ENCODE assay signal across 10 cellular contexts in the genomic region with DNA sequence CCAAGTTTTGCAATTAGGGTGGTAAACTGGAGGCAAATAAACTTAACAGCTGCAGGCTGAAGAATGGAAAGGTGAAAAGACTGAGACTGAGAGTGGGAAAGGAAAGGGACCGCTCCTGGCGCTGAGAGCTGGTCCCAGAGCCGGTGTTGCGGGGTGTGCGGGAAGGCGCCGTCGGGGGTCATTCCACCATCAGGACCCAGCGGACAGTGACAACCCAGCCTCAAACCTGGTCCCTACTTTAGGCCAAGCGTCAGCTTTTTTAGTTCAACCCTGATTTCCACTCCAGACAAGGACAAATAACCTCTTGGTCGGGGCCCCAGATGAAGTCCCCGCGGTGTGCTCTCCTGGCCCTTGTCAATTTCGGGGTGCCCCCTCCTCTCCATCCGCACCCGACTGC.
DNase-seq lines count a peak whose midpoint lies in the region; ATAC-seq and TF ChIP-seq lines count a peak whose summit lies in the region.
"Had no signal": no experiment of that assay in that cellular context is flagged by ENCODE, and none has a peak within 500 bp of the region (broad histone marks: within the 10 kb centered on the region; RNA-seq: fewer than 3 reads in every experiment).

No MANE protein-coding gene starts in this region.

- H3K27ac Mint-ChIP-seq in activated CD4-positive, alpha-beta T cell treated with anti-CD3 and anti-CD28 coated beads, Interleukin-2, amount 10 ng/mL, durations not matched to agents 7 days and 5 days = no peak overlapping the region
- no peak overlapping the region for H3K27ac Mint-ChIP-seq in activated naive CD8-positive, alpha-beta T cell

- H3K27me3 ChIP-seq in left lung (peaks cover 39 to 80% of the 10 kb centered on the region in 2 donors), subcutaneous abdominal adipose tissue (ENCODE audit: control insufficient read depth in 5 of 5, insufficient read depth in 4 of 5, low read length in 5 of 5) (peaks cover 0 to 32% (median 13%) of the 10 kb centered on the region in 5 donors)

- intact Hi-C loops in left lung (cut with DNase I) = no loop called here

- H3K9me3 Mint-ChIP-seq in activated CD4-positive, alpha-beta T cell treated with anti-CD3 and anti-CD28 coated beads, Interleukin-2, amount 10 ng/mL, durations not matched to agents 7 days and 5 days = no peaks in the 10 kb centered on the region
- no peaks in the 10 kb centered on the region for H3K9me3 Mint-ChIP-seq in activated naive CD8-positive, alpha-beta T cell (ENCODE audit: low read depth)

- H3K9me3 ChIP-seq in left lung = no peaks in the 10 kb centered on the region
- no peaks in the 10 kb centered on the region for H3K9me3 ChIP-seq in subcutaneous abdominal adipose tissue (ENCODE audit: control insufficient read depth in 5 of 5, low read length in 5 of 5)

- H3K4me1 Mint-ChIP-seq in activated CD4-positive, alpha-beta T cell treated with anti-CD3 and anti-CD28 coated beads, Interleukin-2, amount 10 ng/mL, durations not matched to agents 7 days and 5 days = peaks cover 12% of the 10 kb centered on the region
- peaks cover 11% of the 10 kb centered on the region for H3K4me1 Mint-ChIP-seq in activated naive CD8-positive, alpha-beta T cell (ENCODE audit: low read depth)

- ATAC-seq in left lung (no peak), GM21825 (IDR thresholded peaks at IDR 0.05; ENCODE audit: unreplicated experiment) (no peak), GM21619 (IDR thresholded peaks at IDR 0.05; ENCODE audit: unreplicated experiment) (no peak)

- POLR2A ChIA-PET in activated CD4-positive, alpha-beta T cell treated with anti-CD3 and anti-CD28 coated beads, Interleukin-2, amount 10 ng/mL, durations not matched to agents 7 days and 5 days (lab: Charles Lee) = no interaction called here

- H3K4me1 ChIP-seq in left lung (peaks cover 5 to 21% of the 10 kb centered on the region in 2 donors), subcutaneous abdominal adipose tissue (ENCODE audit: control insufficient read depth in 5 of 5, insufficient read depth in 5 of 5, low read length in 5 of 5) (peaks cover 0 to 19% (median 12%) of the 10 kb centered on the region in 5 donors)

- peaks cover 70% of the 10 kb centered on the region for H3K27me3 Mint-ChIP-seq in activated CD4-positive, alpha-beta T cell treated with anti-CD3 and anti-CD28 coated beads, Interleukin-2, amount 10 ng/mL, durations not matched to agents 7 days and 5 days
- peaks cover 38% of the 10 kb centered on the region for H3K27me3 Mint-ChIP-seq in activated naive CD8-positive, alpha-beta T cell

- H3K27ac ChIP-seq in left lung (no peak overlapping the region), subcutaneous abdominal adipose tissue (ENCODE audit: low read depth, low read length) (no peak overlapping the region)

- no peaks in the 10 kb centered on the region for H3K36me3 ChIP-seq in left lung
- H3K36me3 ChIP-seq in subcutaneous abdominal adipose tissue (ENCODE audit: control insufficient read depth in 5 of 5, insufficient read depth in 5 of 5, low read length in 5 of 5) = no peaks in the 10 kb centered on the region

- CTCF ChIA-PET in activated CD4-positive, alpha-beta T cell treated with anti-CD3 and anti-CD28 coated beads, Interleukin-2, amount 10 ng/mL, durations not matched to agents 7 days and 5 days (lab: Charles Lee) = no interaction called here

- H3K4me3 ChIP-seq in left lung = peak overlapping the region; percentile 41 to 50
- peak overlapping the region in 3 of 5 donors; percentile 30 to 69 (median 68) for H3K4me3 ChIP-seq in subcutaneous abdominal adipose tissue (ENCODE audit: low read depth in 1 of 5, low read length in 5 of 5)

- H3K4me3 Mint-ChIP-seq in activated CD4-positive, alpha-beta T cell treated with anti-CD3 and anti-CD28 coated beads, Interleukin-2, amount 10 ng/mL, durations not matched to agents 7 days and 5 days = peak overlapping the region; percentile 31
- peak overlapping the region; percentile 78 for H3K4me3 Mint-ChIP-seq in activated naive CD8-positive, alpha-beta T cell

- no peak for DNase-seq in activated CD4-positive, alpha-beta T cell treated with anti-CD3 and anti-CD28 coated beads, Interleukin-2, amount 10 ng/mL, durations not matched to agents 7 days and 5 days
- DNase-seq in activated CD4-positive, alpha-beta T cell treated with anti-CD3 and anti-CD28 coated beads, Interleukin-2, amount 50 U/mL, for 48 hours = no peak
- no peak for DNase-seq in left lung
- DNase-seq in ureter (ENCODE audit: low spot score) = no peak
- DNase-seq: NCI-H1105 treated with DMSO at 0.1 percent for 48 hours; NK-92 treated with Interleukin-12 subunit alpha and Interleukin-12 subunit beta, amount 100 ng/mL, for 24 hours had no signal

- H3K36me3 Mint-ChIP-seq in activated CD4-positive, alpha-beta T cell treated with anti-CD3 and anti-CD28 coated beads, Interleukin-2, amount 10 ng/mL, durations not matched to agents 7 days and 5 days (ENCODE audit: low read depth) = no peaks in the 10 kb centered on the region
- H3K36me3 Mint-ChIP-seq in activated naive CD8-positive, alpha-beta T cell = no peaks in the 10 kb centered on the region

- no peak overlapping the region for H3K9ac ChIP-seq in subcutaneous abdominal adipose tissue (ENCODE audit: low read length in 5 of 5)

- no peak for TF ChIP-seq CTCF in left lung (IDR thresholded peaks at IDR 0.05)
